ENCODE assay signal across 17 cellular contexts in the genomic region with DNA sequence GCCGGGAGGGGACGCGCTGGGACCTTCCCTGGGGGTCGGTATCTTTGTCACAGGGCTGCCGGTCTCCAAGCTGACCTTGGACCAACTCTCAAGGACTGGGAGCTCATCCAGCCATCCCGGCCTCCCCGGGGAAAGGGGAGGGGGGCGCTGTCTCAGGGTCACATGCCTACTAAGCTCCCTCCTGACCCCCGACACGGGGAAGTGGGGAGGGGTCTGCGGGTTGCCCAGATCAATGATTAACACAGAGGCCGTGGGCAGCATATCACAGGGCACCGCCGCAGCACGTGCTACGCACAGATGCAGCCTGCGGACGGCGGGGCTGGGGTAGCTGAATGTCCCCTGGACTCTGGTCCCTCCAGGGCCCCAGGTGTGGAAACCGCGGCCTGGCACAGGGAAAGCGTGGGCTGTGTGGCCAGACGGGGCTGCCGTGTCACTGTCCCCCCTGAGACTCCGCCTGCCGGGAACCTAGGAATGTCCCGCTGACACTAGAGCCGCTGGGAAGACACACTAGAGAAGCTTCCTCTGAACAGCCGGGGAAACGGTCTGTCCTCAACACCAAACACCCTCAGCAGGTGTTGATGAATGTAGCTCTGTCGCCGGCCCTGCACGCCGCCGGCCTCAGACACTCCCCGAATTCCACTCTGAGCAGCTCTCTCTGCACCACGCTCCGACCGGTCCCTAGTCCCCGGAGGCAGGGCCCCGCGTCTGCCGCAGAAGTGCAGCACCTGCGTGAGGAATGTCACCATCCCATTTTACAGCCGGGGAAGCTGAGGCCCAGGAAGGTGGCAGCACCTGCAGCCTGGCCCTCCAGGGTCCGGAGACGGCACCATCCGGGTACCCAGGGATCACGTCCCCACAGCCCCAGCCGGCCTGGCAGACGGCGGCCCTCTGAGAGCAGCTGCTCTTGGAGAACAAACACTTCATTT. TPM values are rescaled to one million over a fixed set of nuclear protein-coding genes. Genes with fewer than 3 reads are reported as not detected.
"Had no signal": no experiment of that assay in that cellular context is flagged by ENCODE, and none has a peak within 500 bp of the region (broad histone marks: within the 10 kb centered on the region; RNA-seq: fewer than 3 reads in every experiment).

No MANE protein-coding gene starts in this region.

- H3K27me3 Mint-ChIP-seq: activated CD4-positive, alpha-beta memory T cell treated with anti-CD3 and anti-CD28 coated beads, Interleukin-2, amount 10 ng/mL, durations not matched to agents 7 days and 5 days; activated naive CD4-positive, alpha-beta T cell treated with anti-CD3 and anti-CD28 coated beads, Interleukin-2, amount 10 ng/mL, durations not matched to agents 7 days and 5 days; activated T-cell treated with anti-CD3 and anti-CD28 coated beads, Interleukin-2, amount 50 U/mL, for 24 hours; naive thymus-derived CD4-positive, alpha-beta T cell; stimulated activated naive CD8-positive, alpha-beta T cell treated with anti-CD3 and anti-CD28 coated beads, Interleukin-15, Interleukin-2, amounts not matched to agents 100 ng/mL and 50 ng/mL, for 24 hours; T-helper 17 cell had no signal

- H3K4me3 Mint-ChIP-seq: activated CD4-positive, alpha-beta memory T cell treated with anti-CD3 and anti-CD28 coated beads, Interleukin-2, amount 10 ng/mL, durations not matched to agents 7 days and 5 days; activated naive CD4-positive, alpha-beta T cell treated with anti-CD3 and anti-CD28 coated beads, Interleukin-2, amount 10 ng/mL, durations not matched to agents 7 days and 5 days; activated T-cell treated with anti-CD3 and anti-CD28 coated beads, Interleukin-2, amount 50 U/mL, for 24 hours; endodermal cell; naive thymus-derived CD4-positive, alpha-beta T cell; stimulated activated naive CD8-positive, alpha-beta T cell treated with anti-CD3 and anti-CD28 coated beads, Interleukin-15, Interleukin-2, amounts not matched to agents 100 ng/mL and 50 ng/mL, for 24 hours; T-helper 17 cell had no signal

- H3K9me3 Mint-ChIP-seq: activated CD4-positive, alpha-beta memory T cell treated with anti-CD3 and anti-CD28 coated beads, Interleukin-2, amount 10 ng/mL, durations not matched to agents 7 days and 5 days; activated naive CD4-positive, alpha-beta T cell treated with anti-CD3 and anti-CD28 coated beads, Interleukin-2, amount 10 ng/mL, durations not matched to agents 7 days and 5 days; activated T-cell treated with anti-CD3 and anti-CD28 coated beads, Interleukin-2, amount 50 U/mL, for 24 hours; naive thymus-derived CD4-positive, alpha-beta T cell; stimulated activated naive CD8-positive, alpha-beta T cell treated with anti-CD3 and anti-CD28 coated beads, Interleukin-15, Interleukin-2, amounts not matched to agents 100 ng/mL and 50 ng/mL, for 24 hours had no signal

- ATAC-seq: naive thymus-derived CD4-positive, alpha-beta T cell; T-helper 17 cell had no signal

- H3K27ac Mint-ChIP-seq: activated CD4-positive, alpha-beta memory T cell treated with anti-CD3 and anti-CD28 coated beads, Interleukin-2, amount 10 ng/mL, durations not matched to agents 7 days and 5 days; activated naive CD4-positive, alpha-beta T cell treated with anti-CD3 and anti-CD28 coated beads, Interleukin-2, amount 10 ng/mL, durations not matched to agents 7 days and 5 days; activated T-cell treated with anti-CD3 and anti-CD28 coated beads, Interleukin-2, amount 50 U/mL, for 24 hours; endodermal cell; naive thymus-derived CD4-positive, alpha-beta T cell; stimulated activated naive CD8-positive, alpha-beta T cell treated with anti-CD3 and anti-CD28 coated beads, Interleukin-15, Interleukin-2, amounts not matched to agents 100 ng/mL and 50 ng/mL, for 24 hours; T-helper 17 cell had no signal

- H3K36me3 ChIP-seq: ascending aorta, neutrophil, WERI-Rb-1 had no signal

- H3K27me3 ChIP-seq: ascending aorta, neutrophil, upper lobe of left lung had no signal

- H3K4me3 ChIP-seq: ascending aorta, lung, skin epidermis, upper lobe of left lung had no signal

- H3K27ac ChIP-seq: neutrophil, skin epidermis, upper lobe of left lung, WERI-Rb-1 had no signal

- DNase-seq: activated CD4-positive, alpha-beta memory T cell treated with anti-CD3 and anti-CD28 coated beads, Interleukin-2, amount 10 ng/mL, durations not matched to agents 7 days and 5 days; activated CD4-positive, alpha-beta T cell treated with anti-CD3 and anti-CD28 coated beads for 4 hours; activated naive CD4-positive, alpha-beta T cell treated with anti-CD3 and anti-CD28 coated beads, Interleukin-2, amount 10 ng/mL, durations not matched to agents 7 days and 5 days; activated T-cell treated with anti-CD3 and anti-CD28 coated beads, Interleukin-2, amount 50 U/mL, for 24 hours; endodermal cell; hippocampal formation; naive thymus-derived CD4-positive, alpha-beta T cell; retina; stimulated activated CD4-positive, alpha-beta T cell treated with anti-CD3 and anti-CD28 coated beads, Interleukin-4, amount 100 ng/mL, for 24 hours; T-helper 17 cell; WERI-Rb-1 had no signal

- H3K4me1 Mint-ChIP-seq: activated CD4-positive, alpha-beta memory T cell treated with anti-CD3 and anti-CD28 coated beads, Interleukin-2, amount 10 ng/mL, durations not matched to agents 7 days and 5 days; activated naive CD4-positive, alpha-beta T cell treated with anti-CD3 and anti-CD28 coated beads, Interleukin-2, amount 10 ng/mL, durations not matched to agents 7 days and 5 days; endodermal cell; naive thymus-derived CD4-positive, alpha-beta T cell; T-helper 17 cell had no signal

- H3K9me3 ChIP-seq: ascending aorta, neutrophil, upper lobe of left lung had no signal

RNA-seq across cellular contexts. Expression of a gene that starts 33.3 kb away (rescaled TPM):
- polyA plus RNA-seq: naive thymus-derived CD4-positive, alpha-beta T cell had no signal
